29 cellular contexts compared by ENCODE assay signal in the genomic region with DNA sequence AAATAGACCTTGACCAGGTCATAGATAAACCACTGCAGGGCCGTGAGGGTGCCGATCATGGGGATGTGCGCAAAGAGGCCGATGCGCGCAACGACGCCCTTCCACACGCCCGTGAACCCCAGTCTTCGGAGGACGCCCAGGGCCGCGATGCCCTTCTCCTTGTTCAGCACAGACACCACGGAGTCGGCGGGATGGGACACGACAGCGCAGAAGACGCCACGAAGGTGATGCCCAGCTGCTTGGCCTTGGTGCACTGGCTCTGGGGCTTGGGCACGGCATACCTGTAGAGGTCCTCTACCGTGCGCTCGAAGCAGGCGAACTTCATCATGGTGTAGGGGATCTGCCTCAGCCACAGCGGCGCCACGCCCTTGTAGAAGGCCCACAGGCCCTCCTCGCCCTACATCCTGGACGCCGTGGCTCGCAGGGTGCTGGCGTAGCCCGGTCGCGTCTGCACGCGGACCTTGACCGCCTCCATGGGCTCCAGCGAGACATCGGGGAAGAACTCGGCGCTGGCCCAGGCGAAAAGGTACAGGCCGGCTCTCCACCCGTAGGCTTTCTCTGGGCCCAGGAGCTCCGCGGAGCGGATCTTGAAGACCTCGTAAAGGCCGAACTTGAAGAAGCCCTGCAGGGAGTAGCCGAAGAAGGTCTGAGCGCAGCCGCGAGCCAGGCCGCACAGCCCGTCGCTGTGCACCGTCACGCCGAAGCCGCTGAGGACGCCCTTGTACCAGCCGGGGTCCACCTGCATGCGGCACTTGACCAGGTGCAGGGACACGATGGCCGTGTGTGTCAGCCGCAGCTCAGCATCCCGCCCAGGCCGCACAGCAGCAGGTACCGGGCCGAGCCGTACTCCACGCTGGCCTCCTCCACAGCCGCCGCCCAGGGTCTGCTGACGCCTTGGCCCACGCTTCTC. TPM values are rescaled to one million over a fixed set of nuclear protein-coding genes. Genes with fewer than 3 reads are reported as not detected.
"Had no signal": no experiment of that assay in that cellular context is flagged by ENCODE, and none has a peak within 500 bp of the region (broad histone marks: within the 10 kb centered on the region; RNA-seq: fewer than 3 reads in every experiment).

No MANE protein-coding gene starts in this region.

- H3K27me3 ChIP-seq: ascending aorta, body of pancreas had no signal

- H3K27ac ChIP-seq: ascending aorta, body of pancreas, SK-N-MC had no signal

- H3K9me3 Mint-ChIP-seq: activated CD4-positive, alpha-beta T cell treated with anti-CD3 and anti-CD28 coated beads, Interleukin-2, amount 10 ng/mL, durations not matched to agents 24 days and 14 days; activated naive CD4-positive, alpha-beta T cell treated with anti-CD3 and anti-CD28 coated beads, Interleukin-2, amount 10 ng/mL, durations not matched to agents 7 days and 5 days; activated naive CD8-positive, alpha-beta T cell treated with anti-CD3 and anti-CD28 coated beads, Interleukin-2, amount 10 ng/mL, durations not matched to agents 7 days and 5 days; activated T-cell treated with anti-CD3 and anti-CD28 coated beads, Interleukin-2, amount 50 U/mL, for 24 hours; T-cell had no signal

- DNase-seq: activated B cell treated with CpG ODN at 0.5 μM for 24 hours; activated CD4-positive, alpha-beta T cell treated with anti-CD3 and anti-CD28 coated beads for 1 hour; activated CD4-positive, alpha-beta T cell treated with anti-CD3 and anti-CD28 coated beads, Interleukin-2, amount 10 ng/mL, durations not matched to agents 24 days and 14 days; activated CD4-positive, alpha-beta T cell treated with anti-CD3 and anti-CD28 coated beads, Interleukin-2, amount 50 U/mL, for 48 hours; activated CD8-positive, alpha-beta memory T cell treated with anti-CD3 and anti-CD28 coated beads, Interleukin-2, amount 10 ng/mL, durations not matched to agents 7 days and 5 days; activated gamma-delta T cell; activated naive CD4-positive, alpha-beta T cell treated with anti-CD3 and anti-CD28 coated beads, Interleukin-2, amount 10 ng/mL, durations not matched to agents 7 days and 5 days; activated naive CD8-positive, alpha-beta T cell treated with anti-CD3 and anti-CD28 coated beads, Interleukin-2, amount 10 ng/mL, durations not matched to agents 7 days and 5 days; activated T-cell treated with anti-CD3 and anti-CD28 coated beads, Interleukin-2, amount 50 U/mL, for 24 hours; body of pancreas; central memory CD4-positive, alpha-beta T cell; Kasumi-1; NCI-H1105 treated with DMSO at 0.1 percent for 48 hours; NCI-H1436 treated with DMSO at 0.1 percent for 48 hours; NCI-H187; NCI-H2081; NCI-H2227 treated with DMSO at 0.1 percent for 48 hours; NCI-H446 treated with DMSO at 0.1 percent for 48 hours; NCI-H526; NCI-H774; T-cell; T-helper 2 cell; T1000 had no signal

- FAIRE-seq: bronchial epithelial cell, TTC549 had no signal

- H3K4me3 ChIP-seq: ascending aorta, body of pancreas, SK-N-MC had no signal

- H3K36me3 ChIP-seq: ascending aorta had no signal

- H3K4me1 ChIP-seq: ascending aorta, body of pancreas had no signal

- H3K27ac Mint-ChIP-seq: activated B cell treated with CpG ODN at 0.5 μM for 24 hours; activated CD4-positive, alpha-beta T cell treated with anti-CD3 and anti-CD28 coated beads, Interleukin-2, amount 10 ng/mL, durations not matched to agents 24 days and 14 days; activated CD8-positive, alpha-beta memory T cell treated with anti-CD3 and anti-CD28 coated beads, Interleukin-2, amount 10 ng/mL, durations not matched to agents 7 days and 5 days; activated naive CD4-positive, alpha-beta T cell treated with anti-CD3 and anti-CD28 coated beads, Interleukin-2, amount 10 ng/mL, durations not matched to agents 7 days and 5 days; activated naive CD8-positive, alpha-beta T cell treated with anti-CD3 and anti-CD28 coated beads, Interleukin-2, amount 10 ng/mL, durations not matched to agents 7 days and 5 days; activated T-cell treated with anti-CD3 and anti-CD28 coated beads, Interleukin-2, amount 50 U/mL, for 24 hours; T-cell had no signal

- H3K9me3 ChIP-seq: ascending aorta, body of pancreas had no signal

- H3K36me3 Mint-ChIP-seq: activated CD8-positive, alpha-beta memory T cell treated with anti-CD3 and anti-CD28 coated beads, Interleukin-2, amount 10 ng/mL, durations not matched to agents 7 days and 5 days; activated naive CD4-positive, alpha-beta T cell treated with anti-CD3 and anti-CD28 coated beads, Interleukin-2, amount 10 ng/mL, durations not matched to agents 7 days and 5 days; activated naive CD8-positive, alpha-beta T cell treated with anti-CD3 and anti-CD28 coated beads, Interleukin-2, amount 10 ng/mL, durations not matched to agents 7 days and 5 days; T-cell had no signal

- H3K4me1 Mint-ChIP-seq: activated B cell treated with CpG ODN at 0.5 μM for 24 hours; activated CD8-positive, alpha-beta memory T cell treated with anti-CD3 and anti-CD28 coated beads, Interleukin-2, amount 10 ng/mL, durations not matched to agents 7 days and 5 days; activated naive CD4-positive, alpha-beta T cell treated with anti-CD3 and anti-CD28 coated beads, Interleukin-2, amount 10 ng/mL, durations not matched to agents 7 days and 5 days; activated naive CD8-positive, alpha-beta T cell treated with anti-CD3 and anti-CD28 coated beads, Interleukin-2, amount 10 ng/mL, durations not matched to agents 7 days and 5 days; T-cell had no signal

- ATAC-seq: activated CD8-positive, alpha-beta memory T cell treated with anti-CD3 and anti-CD28 coated beads, Interleukin-2, amount 10 ng/mL, durations not matched to agents 7 days and 5 days; body of pancreas; T-cell had no signal

- H3K4me3 Mint-ChIP-seq: activated B cell treated with CpG ODN at 0.5 μM for 24 hours; activated CD4-positive, alpha-beta T cell treated with anti-CD3 and anti-CD28 coated beads, Interleukin-2, amount 10 ng/mL, durations not matched to agents 24 days and 14 days; activated CD8-positive, alpha-beta memory T cell treated with anti-CD3 and anti-CD28 coated beads, Interleukin-2, amount 10 ng/mL, durations not matched to agents 7 days and 5 days; activated naive CD4-positive, alpha-beta T cell treated with anti-CD3 and anti-CD28 coated beads, Interleukin-2, amount 10 ng/mL, durations not matched to agents 7 days and 5 days; activated naive CD8-positive, alpha-beta T cell treated with anti-CD3 and anti-CD28 coated beads, Interleukin-2, amount 10 ng/mL, durations not matched to agents 7 days and 5 days; activated T-cell treated with anti-CD3 and anti-CD28 coated beads, Interleukin-2, amount 50 U/mL, for 24 hours; T-cell had no signal

RNA-seq across cellular contexts. Expression of a gene that starts 20.5 kb away (rescaled TPM):
- total RNA-seq: activated B cell treated with CpG ODN at 0.5 μM for 24 hours; activated CD4-positive, alpha-beta T cell treated with anti-CD3 and anti-CD28 coated beads, Interleukin-2, amount 10 ng/mL, durations not matched to agents 24 days and 14 days; activated CD8-positive, alpha-beta memory T cell treated with anti-CD3 and anti-CD28 coated beads, Interleukin-2, amount 10 ng/mL, durations not matched to agents 7 days and 5 days; activated naive CD8-positive, alpha-beta T cell treated with anti-CD3 and anti-CD28 coated beads, Interleukin-2, amount 10 ng/mL, durations not matched to agents 7 days and 5 days; ascending aorta; body of pancreas; bronchial epithelial cell; OCI-LY7; RPMI7951; T-cell had no signal
